In genomic region chr2:108588070-108588668, GRCh38 we compare ENCODE assay signal across 8 cellular contexts. TPM values are rescaled to one million over a fixed set of nuclear protein-coding genes. Genes with fewer than 3 reads are reported as not detected.
DNase-seq lines count a peak whose midpoint lies in the region; ATAC-seq and TF ChIP-seq lines count a peak whose summit lies in the region.

No MANE protein-coding gene starts in this region.

- ATAC-seq in CD8-positive, alpha-beta T cell = no peak
- ATAC-seq in GM21717 (IDR thresholded peaks at IDR 0.05; ENCODE audit: unreplicated experiment) = no peak

- H3F3A ChIP-seq in MM.1S (ENCODE audit: insufficient read depth, low read length) = peaks cover 25% of the 10 kb centered on the region

- peaks cover 5% of the 10 kb centered on the region for H3K4me1 ChIP-seq in CD8-positive, alpha-beta T cell (ENCODE audit: insufficient read depth, low read length)
- peaks cover 54% of the 10 kb centered on the region for H3K4me1 ChIP-seq in MM.1S (ENCODE audit: low read length)

- H3K9me3 ChIP-seq in CD8-positive, alpha-beta T cell (ENCODE audit: low read length) = no peaks in the 10 kb centered on the region
- H3K9me3 ChIP-seq in MM.1S (replicated peaks; ENCODE audit: insufficient read depth, low read length) = no peaks in the 10 kb centered on the region

- H2AFZ ChIP-seq in MM.1S (ENCODE audit: low read length) = no peak overlapping the region

- POLR2A ChIA-PET in CD8-positive, alpha-beta T cell (lab: Charles Lee) = no interaction called here

- CTCF ChIA-PET in CD8-positive, alpha-beta T cell (lab: Charles Lee) = interaction anchor here (2.4 kb wide), 1 partner anchor 49 kb away, joined by 12 read pairs; no protein-coding TSS in a partner anchor

- H3K4me3 ChIP-seq in CD8-positive, alpha-beta T cell (ENCODE audit: low read depth, low read length) = no peak overlapping the region
- H3K4me3 ChIP-seq in MM.1S (ENCODE audit: low read length) = peak overlapping the region; percentile 51

- peak overlapping the region; percentile 14 for H3K27ac Mint-ChIP-seq in CD8-positive, alpha-beta T cell
- peak overlapping the region; percentile 95 for H3K27ac Mint-ChIP-seq in chondrocyte (ENCODE audit: unreplicated experiment)

- peak overlapping the region; percentile 46; the same call in 1 of the 2 replicates for H3K9ac ChIP-seq in MM.1S (ENCODE audit: low read length)

- H3K27ac ChIP-seq in CD8-positive, alpha-beta T cell (ENCODE audit: low read depth, low read length) = no peak overlapping the region
- peak overlapping the region; percentile 86 for H3K27ac ChIP-seq in MM.1S (ENCODE audit: low read length)

- no peaks in the 10 kb centered on the region for H3K9me2 ChIP-seq in MM.1S (replicated peaks; ENCODE audit: insufficient read depth, low read length)

- H3K9me3 Mint-ChIP-seq in CD8-positive, alpha-beta T cell = no peaks in the 10 kb centered on the region
- H3K9me3 Mint-ChIP-seq in chondrocyte (ENCODE audit: low read depth) = no peaks in the 10 kb centered on the region

- H3K4me3 Mint-ChIP-seq in CD8-positive, alpha-beta T cell = no peak overlapping the region
- H3K4me3 Mint-ChIP-seq in chondrocyte (ENCODE audit: unreplicated experiment) = no peak overlapping the region

- no peaks in the 10 kb centered on the region for H3K36me3 ChIP-seq in CD8-positive, alpha-beta T cell (ENCODE audit: insufficient read depth, low read length)
- H3K36me3 ChIP-seq in MM.1S (replicated peaks; ENCODE audit: insufficient read depth, low read length) = no peaks in the 10 kb centered on the region

- intact Hi-C loops in CD8-positive, alpha-beta T cell (cut with DNase I, micrococcal nuclease) = loop anchor here in 1 of 2 experiments (10.0 kb wide), 1 partner anchor 373 kb away; no protein-coding TSS in a partner anchor

- no peak for DNase-seq in CD8-positive, alpha-beta T cell
- DNase-seq in MM.1S (peak; percentile 57), chondrocyte (ENCODE audit: low spot score) (no peak), myocyte (ENCODE audit: low read depth) (peak; percentile 31), SHP77 (lab: John Stamatoyannopoulos, UW) (no peak), HT-29 (ENCODE audit: low spot score) (no peak), EL (no peak)

- peak overlapping the region; percentile 76 for H3K4me2 ChIP-seq in MM.1S (ENCODE audit: low read depth, low read length)

- H3K79me2 ChIP-seq in MM.1S (ENCODE audit: low read length) = peaks cover 91% of the 10 kb centered on the region

- H3K36me3 Mint-ChIP-seq in CD8-positive, alpha-beta T cell = no peaks in the 10 kb centered on the region
- no peaks in the 10 kb centered on the region for H3K36me3 Mint-ChIP-seq in chondrocyte (ENCODE audit: low read depth)

- no peak for TF ChIP-seq CTCF in CD8-positive, alpha-beta T cell (IDR thresholded peaks at IDR 0.05)
- TF ChIP-seq CTCF in MM.1S (IDR thresholded peaks at IDR 0.05; ENCODE audit: low read length) (no peak), chondrocyte (IDR thresholded peaks at IDR 0.05) (no peak)

- peaks cover 15% of the 10 kb centered on the region for H3K4me1 Mint-ChIP-seq in CD8-positive, alpha-beta T cell (ENCODE audit: low read depth)
- H3K4me1 Mint-ChIP-seq in chondrocyte (ENCODE audit: low read depth) = peaks cover 87% of the 10 kb centered on the region

- H3K27me3 ChIP-seq in CD8-positive, alpha-beta T cell (ENCODE audit: insufficient read depth, low read length) = no peaks in the 10 kb centered on the region
- no peaks in the 10 kb centered on the region for H3K27me3 ChIP-seq in MM.1S (replicated peaks; ENCODE audit: insufficient read depth, low read length)

- no peaks in the 10 kb centered on the region for H3K27me3 Mint-ChIP-seq in CD8-positive, alpha-beta T cell (ENCODE audit: low read depth)
- no peaks in the 10 kb centered on the region for H3K27me3 Mint-ChIP-seq in chondrocyte (ENCODE audit: low read depth)

- H4K20me1 ChIP-seq in MM.1S (ENCODE audit: insufficient read depth, low read length) = no peaks in the 10 kb centered on the region

RNA-seq across cellular contexts. Expression of gene LIMS1, which starts 53.9 kb away (rescaled TPM):
- total RNA-seq in CD8-positive, alpha-beta T cell = 10 to 100 TPM; 10.1 to 10.6 TPM
- 101 to 148 TPM (median 145 TPM) in 3 replicates for total RNA-seq in chondrocyte
- 185 and 201 TPM in 2 replicates for total RNA-seq in myocyte
- 112 TPM for polyA plus RNA-seq in myocyte (2012)
- total RNA-seq in HT-29 (2014; rRNA removed; shearing (Covaris generic)) = 28.5 and 43.1 TPM in 2 replicates

Comparison
In these comparisons a context has a peak if more than half of its experiments do, and no peak if none do; other contexts are left out.
1. DNase-seq: peak in MM.1S (single experiment) and myocyte (single experiment); none in CD8-positive, alpha-beta T cell (0 of 7), chondrocyte (single experiment), SHP77 (0 of 2), HT-29 (single experiment) and EL (single experiment).